Comparison of ENCODE assay signal across 1 cellular context in the genomic region with DNA sequence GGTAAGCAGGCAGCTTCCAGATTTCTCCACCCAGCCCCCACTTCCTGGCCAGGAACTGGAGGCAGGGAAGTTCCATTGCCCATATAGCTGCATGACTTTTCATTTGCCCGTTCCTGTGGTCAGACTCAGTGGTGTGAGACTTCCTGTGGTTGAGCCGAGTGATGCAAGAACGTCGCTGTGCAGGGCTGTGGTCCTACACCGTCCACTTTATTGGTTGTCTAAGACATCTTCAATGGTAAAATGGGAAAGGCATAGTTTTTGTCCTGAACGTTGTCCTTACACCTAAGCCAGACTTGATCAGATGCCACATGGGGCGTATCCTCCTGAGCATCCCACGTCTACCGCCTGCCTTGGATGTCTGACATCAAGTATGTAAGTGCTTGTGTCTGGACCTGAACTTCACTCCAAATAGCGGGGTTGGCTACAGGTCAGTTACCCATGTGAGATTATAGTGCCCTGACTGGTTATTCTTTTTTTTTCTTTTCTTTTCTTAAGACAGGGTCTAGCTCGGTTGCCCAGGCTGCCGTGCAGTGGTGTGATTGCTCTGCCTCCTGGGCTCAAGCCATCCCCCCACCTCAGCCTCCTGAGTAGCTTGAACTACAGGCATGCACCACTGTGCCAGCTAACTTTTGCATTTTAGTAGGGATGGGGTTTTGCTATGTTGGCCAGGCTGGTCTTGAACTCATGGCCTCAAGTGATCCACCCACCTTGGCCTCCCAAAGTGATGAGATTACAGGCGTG.
TF ChIP-seq lines count a peak whose summit lies in the region.

No MANE protein-coding gene starts in this region.

TF ChIP-seq in GM12878, 131 proteins besides CTCF, POLR2A, EP300 and RAD21 (continued from another document and continues in another):
- TF ChIP-seq, protein P1, sequence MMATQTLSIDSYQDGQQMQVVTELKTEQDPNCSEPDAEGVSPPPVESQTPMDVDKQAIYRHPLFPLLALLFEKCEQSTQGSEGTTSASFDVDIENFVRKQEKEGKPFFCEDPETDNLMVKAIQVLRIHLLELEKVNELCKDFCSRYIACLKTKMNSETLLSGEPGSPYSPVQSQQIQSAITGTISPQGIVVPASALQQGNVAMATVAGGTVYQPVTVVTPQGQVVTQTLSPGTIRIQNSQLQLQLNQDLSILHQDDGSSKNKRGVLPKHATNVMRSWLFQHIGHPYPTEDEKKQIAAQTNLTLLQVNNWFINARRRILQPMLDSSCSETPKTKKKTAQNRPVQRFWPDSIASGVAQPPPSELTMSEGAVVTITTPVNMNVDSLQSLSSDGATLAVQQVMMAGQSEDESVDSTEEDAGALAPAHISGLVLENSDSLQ (IDR thresholded peaks at IDR 0.05) = peak; percentile 12; the same call in 1 of the 2 replicates
- TF ChIP-seq EZH2 (IDR thresholded peaks at IDR 0.05; ENCODE audit: borderline replicate concordance, control insufficient read depth, low read depth, low read length) = no peak
- no peak for TF ChIP-seq SMARCA5 (IDR thresholded peaks at IDR 0.05)
- peak; percentile 90; the same call in 2 of the 3 replicates for TF ChIP-seq POU2F2 (IDR thresholded peaks at IDR 0.05; ENCODE audit: borderline replicate concordance, low read depth, low read length)
- no peak for TF ChIP-seq SMAD5 (IDR thresholded peaks at IDR 0.05; ENCODE audit: low read depth)
- TF ChIP-seq BMI1 (IDR thresholded peaks at IDR 0.05; ENCODE audit: borderline replicate concordance) = 0 out of 2 replicates have a peak, but pooled peaks have one; percentile 49
- TF ChIP-seq BACH1 (IDR thresholded peaks at IDR 0.05; ENCODE audit: borderline replicate concordance) = peak; percentile 44; the same call in 1 of the 2 replicates
- TF ChIP-seq ZNF207 (IDR thresholded peaks at IDR 0.05; ENCODE audit: borderline replicate concordance) = no peak
- TF ChIP-seq MEF2B (IDR thresholded peaks at IDR 0.05; ENCODE audit: partially characterized antibody, poor library complexity, severe bottlenecking) = peak; percentile 63
- TF ChIP-seq, protein P2, sequence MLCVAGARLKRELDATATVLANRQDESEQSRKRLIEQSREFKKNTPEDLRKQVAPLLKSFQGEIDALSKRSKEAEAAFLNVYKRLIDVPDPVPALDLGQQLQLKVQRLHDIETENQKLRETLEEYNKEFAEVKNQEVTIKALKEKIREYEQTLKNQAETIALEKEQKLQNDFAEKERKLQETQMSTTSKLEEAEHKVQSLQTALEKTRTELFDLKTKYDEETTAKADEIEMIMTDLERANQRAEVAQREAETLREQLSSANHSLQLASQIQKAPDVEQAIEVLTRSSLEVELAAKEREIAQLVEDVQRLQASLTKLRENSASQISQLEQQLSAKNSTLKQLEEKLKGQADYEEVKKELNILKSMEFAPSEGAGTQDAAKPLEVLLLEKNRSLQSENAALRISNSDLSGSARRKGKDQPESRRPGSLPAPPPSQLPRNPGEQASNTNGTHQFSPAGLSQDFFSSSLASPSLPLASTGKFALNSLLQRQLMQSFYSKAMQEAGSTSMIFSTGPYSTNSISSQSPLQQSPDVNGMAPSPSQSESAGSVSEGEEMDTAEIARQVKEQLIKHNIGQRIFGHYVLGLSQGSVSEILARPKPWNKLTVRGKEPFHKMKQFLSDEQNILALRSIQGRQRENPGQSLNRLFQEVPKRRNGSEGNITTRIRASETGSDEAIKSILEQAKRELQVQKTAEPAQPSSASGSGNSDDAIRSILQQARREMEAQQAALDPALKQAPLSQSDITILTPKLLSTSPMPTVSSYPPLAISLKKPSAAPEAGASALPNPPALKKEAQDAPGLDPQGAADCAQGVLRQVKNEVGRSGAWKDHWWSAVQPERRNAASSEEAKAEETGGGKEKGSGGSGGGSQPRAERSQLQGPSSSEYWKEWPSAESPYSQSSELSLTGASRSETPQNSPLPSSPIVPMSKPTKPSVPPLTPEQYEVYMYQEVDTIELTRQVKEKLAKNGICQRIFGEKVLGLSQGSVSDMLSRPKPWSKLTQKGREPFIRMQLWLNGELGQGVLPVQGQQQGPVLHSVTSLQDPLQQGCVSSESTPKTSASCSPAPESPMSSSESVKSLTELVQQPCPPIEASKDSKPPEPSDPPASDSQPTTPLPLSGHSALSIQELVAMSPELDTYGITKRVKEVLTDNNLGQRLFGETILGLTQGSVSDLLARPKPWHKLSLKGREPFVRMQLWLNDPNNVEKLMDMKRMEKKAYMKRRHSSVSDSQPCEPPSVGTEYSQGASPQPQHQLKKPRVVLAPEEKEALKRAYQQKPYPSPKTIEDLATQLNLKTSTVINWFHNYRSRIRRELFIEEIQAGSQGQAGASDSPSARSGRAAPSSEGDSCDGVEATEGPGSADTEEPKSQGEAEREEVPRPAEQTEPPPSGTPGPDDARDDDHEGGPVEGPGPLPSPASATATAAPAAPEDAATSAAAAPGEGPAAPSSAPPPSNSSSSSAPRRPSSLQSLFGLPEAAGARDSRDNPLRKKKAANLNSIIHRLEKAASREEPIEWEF (IDR thresholded peaks at IDR 0.05; ENCODE audit: insufficient replicate concordance, low read depth, low read length) = no peak
- TF ChIP-seq MYB (IDR thresholded peaks at IDR 0.05; ENCODE audit: borderline replicate concordance, low read depth, low read length) = peak; percentile 88
- peak; percentile 95 for TF ChIP-seq TBL1XR1 (IDR thresholded peaks at IDR 0.05; ENCODE audit: low read depth, low read length)
- TF ChIP-seq KLF5 (IDR thresholded peaks at IDR 0.05; ENCODE audit: partially characterized antibody) = peak; percentile 72
- TF ChIP-seq NR2C2 (IDR thresholded peaks at IDR 0.05; ENCODE audit: borderline replicate concordance, control insufficient read depth, insufficient read length, low read depth) = no peak
- TF ChIP-seq, protein P3, sequence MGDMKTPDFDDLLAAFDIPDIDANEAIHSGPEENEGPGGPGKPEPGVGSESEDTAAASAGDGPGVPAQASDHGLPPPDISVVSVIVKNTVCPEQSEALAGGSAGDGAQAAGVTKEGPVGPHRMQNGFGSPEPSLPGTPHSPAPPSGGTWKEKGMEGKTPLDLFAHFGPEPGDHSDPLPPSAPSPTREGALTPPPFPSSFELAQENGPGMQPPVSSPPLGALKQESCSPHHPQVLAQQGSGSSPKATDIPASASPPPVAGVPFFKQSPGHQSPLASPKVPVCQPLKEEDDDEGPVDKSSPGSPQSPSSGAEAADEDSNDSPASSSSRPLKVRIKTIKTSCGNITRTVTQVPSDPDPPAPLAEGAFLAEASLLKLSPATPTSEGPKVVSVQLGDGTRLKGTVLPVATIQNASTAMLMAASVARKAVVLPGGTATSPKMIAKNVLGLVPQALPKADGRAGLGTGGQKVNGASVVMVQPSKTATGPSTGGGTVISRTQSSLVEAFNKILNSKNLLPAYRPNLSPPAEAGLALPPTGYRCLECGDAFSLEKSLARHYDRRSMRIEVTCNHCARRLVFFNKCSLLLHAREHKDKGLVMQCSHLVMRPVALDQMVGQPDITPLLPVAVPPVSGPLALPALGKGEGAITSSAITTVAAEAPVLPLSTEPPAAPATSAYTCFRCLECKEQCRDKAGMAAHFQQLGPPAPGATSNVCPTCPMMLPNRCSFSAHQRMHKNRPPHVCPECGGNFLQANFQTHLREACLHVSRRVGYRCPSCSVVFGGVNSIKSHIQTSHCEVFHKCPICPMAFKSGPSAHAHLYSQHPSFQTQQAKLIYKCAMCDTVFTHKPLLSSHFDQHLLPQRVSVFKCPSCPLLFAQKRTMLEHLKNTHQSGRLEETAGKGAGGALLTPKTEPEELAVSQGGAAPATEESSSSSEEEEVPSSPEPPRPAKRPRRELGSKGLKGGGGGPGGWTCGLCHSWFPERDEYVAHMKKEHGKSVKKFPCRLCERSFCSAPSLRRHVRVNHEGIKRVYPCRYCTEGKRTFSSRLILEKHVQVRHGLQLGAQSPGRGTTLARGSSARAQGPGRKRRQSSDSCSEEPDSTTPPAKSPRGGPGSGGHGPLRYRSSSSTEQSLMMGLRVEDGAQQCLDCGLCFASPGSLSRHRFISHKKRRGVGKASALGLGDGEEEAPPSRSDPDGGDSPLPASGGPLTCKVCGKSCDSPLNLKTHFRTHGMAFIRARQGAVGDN (IDR thresholded peaks at IDR 0.05) = peak; percentile 56; the same call in 1 of the 2 replicates
- no peak for TF ChIP-seq SREBF1 (IDR thresholded peaks at IDR 0.05; ENCODE audit: low read length)
- TF ChIP-seq NRF1 (conservative IDR thresholded peaks at IDR 0.05; ENCODE audit: low read depth, low read length) = no peak
- TF ChIP-seq, protein P4, sequence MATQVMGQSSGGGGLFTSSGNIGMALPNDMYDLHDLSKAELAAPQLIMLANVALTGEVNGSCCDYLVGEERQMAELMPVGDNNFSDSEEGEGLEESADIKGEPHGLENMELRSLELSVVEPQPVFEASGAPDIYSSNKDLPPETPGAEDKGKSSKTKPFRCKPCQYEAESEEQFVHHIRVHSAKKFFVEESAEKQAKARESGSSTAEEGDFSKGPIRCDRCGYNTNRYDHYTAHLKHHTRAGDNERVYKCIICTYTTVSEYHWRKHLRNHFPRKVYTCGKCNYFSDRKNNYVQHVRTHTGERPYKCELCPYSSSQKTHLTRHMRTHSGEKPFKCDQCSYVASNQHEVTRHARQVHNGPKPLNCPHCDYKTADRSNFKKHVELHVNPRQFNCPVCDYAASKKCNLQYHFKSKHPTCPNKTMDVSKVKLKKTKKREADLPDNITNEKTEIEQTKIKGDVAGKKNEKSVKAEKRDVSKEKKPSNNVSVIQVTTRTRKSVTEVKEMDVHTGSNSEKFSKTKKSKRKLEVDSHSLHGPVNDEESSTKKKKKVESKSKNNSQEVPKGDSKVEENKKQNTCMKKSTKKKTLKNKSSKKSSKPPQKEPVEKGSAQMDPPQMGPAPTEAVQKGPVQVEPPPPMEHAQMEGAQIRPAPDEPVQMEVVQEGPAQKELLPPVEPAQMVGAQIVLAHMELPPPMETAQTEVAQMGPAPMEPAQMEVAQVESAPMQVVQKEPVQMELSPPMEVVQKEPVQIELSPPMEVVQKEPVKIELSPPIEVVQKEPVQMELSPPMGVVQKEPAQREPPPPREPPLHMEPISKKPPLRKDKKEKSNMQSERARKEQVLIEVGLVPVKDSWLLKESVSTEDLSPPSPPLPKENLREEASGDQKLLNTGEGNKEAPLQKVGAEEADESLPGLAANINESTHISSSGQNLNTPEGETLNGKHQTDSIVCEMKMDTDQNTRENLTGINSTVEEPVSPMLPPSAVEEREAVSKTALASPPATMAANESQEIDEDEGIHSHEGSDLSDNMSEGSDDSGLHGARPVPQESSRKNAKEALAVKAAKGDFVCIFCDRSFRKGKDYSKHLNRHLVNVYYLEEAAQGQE (IDR thresholded peaks at IDR 0.05; ENCODE audit: low read depth, low read length) = 0 out of 2 replicates have a peak, but pooled peaks have one; percentile 27
- no peak; the same call in 1 of the 2 replicates for TF ChIP-seq ZSCAN29 (IDR thresholded peaks at IDR 0.05)
- no peak for TF ChIP-seq HDAC6 (IDR thresholded peaks at IDR 0.05; ENCODE audit: unreplicated experiment)
- TF ChIP-seq SIX5 (IDR thresholded peaks at IDR 0.05; ENCODE audit: low read depth, low read length, severe bottlenecking) = no peak
- TF ChIP-seq PML (IDR thresholded peaks at IDR 0.05; ENCODE audit: low read length) = no peak; the same call in 1 of the 2 replicates
- TF ChIP-seq, protein P5, sequence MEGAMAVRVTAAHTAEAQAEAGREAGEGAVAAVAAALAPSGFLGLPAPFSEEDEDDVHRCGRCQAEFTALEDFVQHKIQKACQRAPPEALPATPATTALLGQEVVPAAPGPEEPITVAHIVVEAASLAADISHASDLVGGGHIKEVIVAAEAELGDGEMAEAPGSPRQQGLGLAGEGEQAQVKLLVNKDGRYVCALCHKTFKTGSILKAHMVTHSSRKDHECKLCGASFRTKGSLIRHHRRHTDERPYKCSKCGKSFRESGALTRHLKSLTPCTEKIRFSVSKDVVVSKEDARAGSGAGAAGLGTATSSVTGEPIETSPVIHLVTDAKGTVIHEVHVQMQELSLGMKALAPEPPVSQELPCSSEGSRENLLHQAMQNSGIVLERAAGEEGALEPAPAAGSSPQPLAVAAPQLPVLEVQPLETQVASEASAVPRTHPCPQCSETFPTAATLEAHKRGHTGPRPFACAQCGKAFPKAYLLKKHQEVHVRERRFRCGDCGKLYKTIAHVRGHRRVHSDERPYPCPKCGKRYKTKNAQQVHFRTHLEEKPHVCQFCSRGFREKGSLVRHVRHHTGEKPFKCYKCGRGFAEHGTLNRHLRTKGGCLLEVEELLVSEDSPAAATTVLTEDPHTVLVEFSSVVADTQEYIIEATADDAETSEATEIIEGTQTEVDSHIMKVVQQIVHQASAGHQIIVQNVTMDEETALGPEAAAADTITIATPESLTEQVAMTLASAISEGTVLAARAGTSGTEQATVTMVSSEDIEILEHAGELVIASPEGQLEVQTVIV (IDR thresholded peaks at IDR 0.05; ENCODE audit: borderline replicate concordance, partially characterized antibody) = no peak
- TF ChIP-seq STAT1 (conservative IDR thresholded peaks at IDR 0.05) = no peak
- TF ChIP-seq, protein P6, sequence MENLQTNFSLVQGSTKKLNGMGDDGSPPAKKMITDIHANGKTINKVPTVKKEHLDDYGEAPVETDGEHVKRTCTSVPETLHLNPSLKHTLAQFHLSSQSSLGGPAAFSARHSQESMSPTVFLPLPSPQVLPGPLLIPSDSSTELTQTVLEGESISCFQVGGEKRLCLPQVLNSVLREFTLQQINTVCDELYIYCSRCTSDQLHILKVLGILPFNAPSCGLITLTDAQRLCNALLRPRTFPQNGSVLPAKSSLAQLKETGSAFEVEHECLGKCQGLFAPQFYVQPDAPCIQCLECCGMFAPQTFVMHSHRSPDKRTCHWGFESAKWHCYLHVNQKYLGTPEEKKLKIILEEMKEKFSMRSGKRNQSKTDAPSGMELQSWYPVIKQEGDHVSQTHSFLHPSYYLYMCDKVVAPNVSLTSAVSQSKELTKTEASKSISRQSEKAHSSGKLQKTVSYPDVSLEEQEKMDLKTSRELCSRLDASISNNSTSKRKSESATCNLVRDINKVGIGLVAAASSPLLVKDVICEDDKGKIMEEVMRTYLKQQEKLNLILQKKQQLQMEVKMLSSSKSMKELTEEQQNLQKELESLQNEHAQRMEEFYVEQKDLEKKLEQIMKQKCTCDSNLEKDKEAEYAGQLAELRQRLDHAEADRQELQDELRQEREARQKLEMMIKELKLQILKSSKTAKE (IDR thresholded peaks at IDR 0.05; ENCODE audit: low read depth, poor library complexity, severe bottlenecking) = peak; percentile 97
- no peak for TF ChIP-seq ZNF274 (IDR thresholded peaks at IDR 0.05; ENCODE audit: insufficient read depth, insufficient read length)
- TF ChIP-seq, protein P7, sequence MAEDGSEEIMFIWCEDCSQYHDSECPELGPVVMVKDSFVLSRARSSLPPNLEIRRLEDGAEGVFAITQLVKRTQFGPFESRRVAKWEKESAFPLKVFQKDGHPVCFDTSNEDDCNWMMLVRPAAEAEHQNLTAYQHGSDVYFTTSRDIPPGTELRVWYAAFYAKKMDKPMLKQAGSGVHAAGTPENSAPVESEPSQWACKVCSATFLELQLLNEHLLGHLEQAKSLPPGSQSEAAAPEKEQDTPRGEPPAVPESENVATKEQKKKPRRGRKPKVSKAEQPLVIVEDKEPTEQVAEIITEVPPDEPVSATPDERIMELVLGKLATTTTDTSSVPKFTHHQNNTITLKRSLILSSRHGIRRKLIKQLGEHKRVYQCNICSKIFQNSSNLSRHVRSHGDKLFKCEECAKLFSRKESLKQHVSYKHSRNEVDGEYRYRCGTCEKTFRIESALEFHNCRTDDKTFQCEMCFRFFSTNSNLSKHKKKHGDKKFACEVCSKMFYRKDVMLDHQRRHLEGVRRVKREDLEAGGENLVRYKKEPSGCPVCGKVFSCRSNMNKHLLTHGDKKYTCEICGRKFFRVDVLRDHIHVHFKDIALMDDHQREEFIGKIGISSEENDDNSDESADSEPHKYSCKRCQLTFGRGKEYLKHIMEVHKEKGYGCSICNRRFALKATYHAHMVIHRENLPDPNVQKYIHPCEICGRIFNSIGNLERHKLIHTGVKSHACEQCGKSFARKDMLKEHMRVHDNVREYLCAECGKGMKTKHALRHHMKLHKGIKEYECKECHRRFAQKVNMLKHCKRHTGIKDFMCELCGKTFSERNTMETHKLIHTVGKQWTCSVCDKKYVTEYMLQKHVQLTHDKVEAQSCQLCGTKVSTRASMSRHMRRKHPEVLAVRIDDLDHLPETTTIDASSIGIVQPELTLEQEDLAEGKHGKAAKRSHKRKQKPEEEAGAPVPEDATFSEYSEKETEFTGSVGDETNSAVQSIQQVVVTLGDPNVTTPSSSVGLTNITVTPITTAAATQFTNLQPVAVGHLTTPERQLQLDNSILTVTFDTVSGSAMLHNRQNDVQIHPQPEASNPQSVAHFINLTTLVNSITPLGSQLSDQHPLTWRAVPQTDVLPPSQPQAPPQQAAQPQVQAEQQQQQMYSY (CRISPR knock-in tag; IDR thresholded peaks at IDR 0.05) = no peak
